10 cellular contexts compared by ENCODE assay signal in genomic region chr6:115545410-115545986, GRCh38.
DNase-seq lines count a peak whose midpoint lies in the region; ATAC-seq and TF ChIP-seq lines count a peak whose summit lies in the region.
"Had no signal": no experiment of that assay in that cellular context is flagged by ENCODE, and none has a peak within 500 bp of the region (broad histone marks: within the 10 kb centered on the region; RNA-seq: fewer than 3 reads in every experiment).

No MANE protein-coding gene starts in this region.

- TF ChIP-seq RAD21 in HCT116 (IDR thresholded peaks at IDR 0.05; ENCODE audit: low read depth), result peak; percentile 45

- H3F3A ChIP-seq in smooth muscle cell (ENCODE audit: low read depth), result no peaks in the 10 kb centered on the region

- H3K4me1 ChIP-seq in HCT116 (ENCODE audit: control insufficient read depth in 1 of 2, insufficient read depth in 2 of 2, low read length in 2 of 2) (no peaks in the 10 kb centered on the region), Panc1 (ENCODE audit: control insufficient read depth, insufficient read depth, low read length) (no peaks in the 10 kb centered on the region), smooth muscle cell (ENCODE audit: low read depth) (no peaks in the 10 kb centered on the region)
- H3K4me1 ChIP-seq: lower lobe of right lung had no signal

- H2AFZ ChIP-seq in HCT116 (ENCODE audit: low read depth, low read length, poor library complexity, severe bottlenecking) (no peak overlapping the region), smooth muscle cell (ENCODE audit: low read depth) (no peak overlapping the region)

- CTCF ChIA-PET in HCT116 (lab: Charles Lee) (no interaction called here), Panc1 (lab: Charles Lee) (no interaction called here)

- H3K27ac ChIP-seq in HCT116 (ENCODE audit: low read depth, low read length) (no peak overlapping the region), Panc1 (ENCODE audit: low read length) (no peak overlapping the region), smooth muscle cell (ENCODE audit: low read depth) (no peak overlapping the region)
- H3K27ac ChIP-seq: lower lobe of right lung had no signal

- H3K27me3 ChIP-seq in HCT116 (ENCODE audit: insufficient read depth, low read length) (no peaks in the 10 kb centered on the region), Panc1 (ENCODE audit: control insufficient read depth, insufficient read depth, low read length) (no peaks in the 10 kb centered on the region), smooth muscle cell (ENCODE audit: low read depth) (no peaks in the 10 kb centered on the region)

- no peaks in the 10 kb centered on the region for H3K36me3 ChIP-seq in HCT116 (ENCODE audit: control insufficient read depth in 1 of 2, insufficient read depth in 2 of 2, low read length in 2 of 2)
- H3K36me3 ChIP-seq in Panc1 (ENCODE audit: control insufficient read depth, insufficient read depth, low read length), result no peaks in the 10 kb centered on the region
- H3K36me3 ChIP-seq in smooth muscle cell (ENCODE audit: low read depth), result no peaks in the 10 kb centered on the region
- H3K36me3 ChIP-seq: lower lobe of right lung had no signal

- H3K4me3 ChIP-seq in HCT116 (replicated peaks in 1 of 2; ENCODE audit: low read depth in 1 of 2, low read length in 2 of 2) (no peak overlapping the region), Panc1 (ENCODE audit: low read depth in 2 of 2, low read length in 2 of 2) (no peak overlapping the region), smooth muscle cell (no peak overlapping the region)
- H3K4me3 ChIP-seq: lower lobe of right lung had no signal

- in situ Hi-C loops in Panc1 (cut with HindIII; ENCODE audit: low pct_unique_long_range_greater_than_20kb, low sequenced_read_pairs), result no loop called here

- H3K4me2 ChIP-seq in HCT116 (ENCODE audit: low read length) (no peak overlapping the region), smooth muscle cell (no peak overlapping the region)

- H3K9me3 ChIP-seq in HCT116 (ENCODE audit: control insufficient read depth in 1 of 2, insufficient read depth in 1 of 2, low read depth in 1 of 2, low read length in 2 of 2) (no peaks in the 10 kb centered on the region), Panc1 (ENCODE audit: control insufficient read depth, insufficient read depth, low read depth, low read length) (no peaks in the 10 kb centered on the region), smooth muscle cell (replicated peaks; ENCODE audit: low read depth) (no peaks in the 10 kb centered on the region)
- H3K9me3 ChIP-seq: lower lobe of right lung had no signal

- no peaks in the 10 kb centered on the region for H3K9me2 ChIP-seq in HCT116 (ENCODE audit: insufficient read depth)

- TF ChIP-seq POLR2A in HCT116 (IDR thresholded peaks at IDR 0.05; ENCODE audit: borderline replicate concordance, extremely low read depth, insufficient read depth, insufficient read length), result no peak

- RAD21 ChIA-PET in HCT116 (lab: Charles Lee; ENCODE audit: low non-redundant PET in 1 of 2, low total read pairs in 2 of 2, uncharacterized antibody in 2 of 2, unreplicated experiment in 2 of 2), result no interaction called here

- TF ChIP-seq CTCF in HCT116 (IDR thresholded peaks at IDR 0.05 in 2 of 3, conservative IDR thresholded peaks at IDR 0.05 in 1 of 3; ENCODE audit: borderline replicate concordance in 1 of 3, insufficient read depth in 1 of 3, low read depth in 2 of 3, low read length in 2 of 3) (peak in 2 of 3 experiments; percentile 42 to 44; a peak in 3 of 6 replicates), Panc1 (IDR thresholded peaks at IDR 0.05) (peak; percentile 38), smooth muscle cell (IDR thresholded peaks at IDR 0.05; ENCODE audit: borderline replicate concordance, insufficient read depth, poor library complexity, severe bottlenecking) (peak; percentile 35)

- BruUV-seq in HCT116 (replicated peaks; lab: Mats Ljungman, UMichigan) (no TSS peak), Panc1 (replicated peaks; lab: Mats Ljungman, UMichigan) (no TSS peak)

- no peaks in the 10 kb centered on the region for H3K79me2 ChIP-seq in HCT116 (ENCODE audit: insufficient read depth, low read length)
- H3K79me2 ChIP-seq in smooth muscle cell (ENCODE audit: low read depth), result no peaks in the 10 kb centered on the region

- intact Hi-C loops in HCT116 (cut with micrococcal nuclease) (loop anchor here (1.0 kb wide), 1 partner anchor 797 kb away; no protein-coding TSS in a partner anchor), Panc1 (cut with micrococcal nuclease; ENCODE audit: unreplicated experiment) (no loop called here), left ventricle myocardium superior (cut with micrococcal nuclease) (no loop called here)

- WGBS in smooth muscle cell (ENCODE audit: low lambda C conversion rate), result 42% methylated on average over 9 of the region's 9 CpGs

- H4K20me1 ChIP-seq in HCT116 (ENCODE audit: insufficient read depth) (no peaks in the 10 kb centered on the region), smooth muscle cell (ENCODE audit: low read depth) (no peaks in the 10 kb centered on the region)

- DNase-seq in HCT116 (ENCODE audit: low read depth, low spot score) (no peak), Panc1 (ENCODE audit: low read depth, low spot score) (no peak), left ventricle myocardium superior (no peak), smooth muscle cell (lab: John Stamatoyannopoulos, UW; ENCODE audit: unreplicated experiment) (no peak), ureter (ENCODE audit: low spot score) (no peak)
- DNase-seq: activated CD4-positive, alpha-beta memory T cell treated with anti-CD3 and anti-CD28 coated beads, Interleukin-2, amount 10 ng/mL, durations not matched to agents 7 days and 5 days; Calu3; lower lobe of right lung had no signal

- ATAC-seq in HCT116 (peak; percentile 73), Panc1 (peak; percentile 62; the same call in 1 of the 2 replicates), left ventricle myocardium superior (peak; percentile 79), GM21825 (IDR thresholded peaks at IDR 0.05; ENCODE audit: unreplicated experiment) (no peak), HG03469 (IDR thresholded peaks at IDR 0.05; ENCODE audit: unreplicated experiment) (no peak)

- H3K9ac ChIP-seq in HCT116 (ENCODE audit: low read length), result no peak overlapping the region
- no peak overlapping the region for H3K9ac ChIP-seq in smooth muscle cell (ENCODE audit: low read depth)

- POLR2A ChIA-PET in HCT116 (lab: Charles Lee), result no interaction called here
- POLR2A ChIA-PET in Panc1 (lab: Charles Lee), result no interaction called here

TF ChIP-seq in HCT116, 20 proteins besides CTCF, POLR2A, EP300 and RAD21 (continues in another document):
- TF ChIP-seq EZH2phosphoT487 (IDR thresholded peaks at IDR 0.05; ENCODE audit: borderline replicate concordance), result no peak
- TF ChIP-seq SRF (IDR thresholded peaks at IDR 0.05; ENCODE audit: low read depth), result no peak
- no peak for TF ChIP-seq ZNF274 (IDR thresholded peaks at IDR 0.05; ENCODE audit: low read depth, low read length)
- no peak for TF ChIP-seq REST (IDR thresholded peaks at IDR 0.05; ENCODE audit: low read depth)
- no peak for TF ChIP-seq ELF1 (IDR thresholded peaks at IDR 0.05; ENCODE audit: borderline replicate concordance, low read depth)
- no peak for TF ChIP-seq SIN3A (IDR thresholded peaks at IDR 0.05; ENCODE audit: low read depth)
- TF ChIP-seq CEBPB (IDR thresholded peaks at IDR 0.05; ENCODE audit: low read depth), result no peak
- TF ChIP-seq POLR2AphosphoS5 (IDR thresholded peaks at IDR 0.05; ENCODE audit: low read depth, low read length), result no peak
- no peak for TF ChIP-seq EGR1 (IDR thresholded peaks at IDR 0.05; ENCODE audit: low read depth)
- TF ChIP-seq JUND (IDR thresholded peaks at IDR 0.05), result no peak
- TF ChIP-seq ATF3 (IDR thresholded peaks at IDR 0.05), result no peak
- no peak for TF ChIP-seq EZH2 (IDR thresholded peaks at IDR 0.05)
- TF ChIP-seq TCF7L2 (IDR thresholded peaks at IDR 0.05; ENCODE audit: borderline replicate concordance, extremely low read depth, insufficient read depth, insufficient read length), result no peak
- TF ChIP-seq ZFX (IDR thresholded peaks at IDR 0.05), result no peak

Comparison
In these comparisons a context has a peak if more than half of its experiments do, and no peak if none do; other contexts are left out.
1. ATAC-seq: peak in HCT116 (single experiment), Panc1 (single experiment) and left ventricle myocardium superior (single experiment); none in GM21825 (single experiment) and HG03469 (single experiment).
2. Peak in every context shown above with its lines, with median percentiles within 50 percentile points of each other: CTCF ChIP-seq.